In the genomic region with DNA sequence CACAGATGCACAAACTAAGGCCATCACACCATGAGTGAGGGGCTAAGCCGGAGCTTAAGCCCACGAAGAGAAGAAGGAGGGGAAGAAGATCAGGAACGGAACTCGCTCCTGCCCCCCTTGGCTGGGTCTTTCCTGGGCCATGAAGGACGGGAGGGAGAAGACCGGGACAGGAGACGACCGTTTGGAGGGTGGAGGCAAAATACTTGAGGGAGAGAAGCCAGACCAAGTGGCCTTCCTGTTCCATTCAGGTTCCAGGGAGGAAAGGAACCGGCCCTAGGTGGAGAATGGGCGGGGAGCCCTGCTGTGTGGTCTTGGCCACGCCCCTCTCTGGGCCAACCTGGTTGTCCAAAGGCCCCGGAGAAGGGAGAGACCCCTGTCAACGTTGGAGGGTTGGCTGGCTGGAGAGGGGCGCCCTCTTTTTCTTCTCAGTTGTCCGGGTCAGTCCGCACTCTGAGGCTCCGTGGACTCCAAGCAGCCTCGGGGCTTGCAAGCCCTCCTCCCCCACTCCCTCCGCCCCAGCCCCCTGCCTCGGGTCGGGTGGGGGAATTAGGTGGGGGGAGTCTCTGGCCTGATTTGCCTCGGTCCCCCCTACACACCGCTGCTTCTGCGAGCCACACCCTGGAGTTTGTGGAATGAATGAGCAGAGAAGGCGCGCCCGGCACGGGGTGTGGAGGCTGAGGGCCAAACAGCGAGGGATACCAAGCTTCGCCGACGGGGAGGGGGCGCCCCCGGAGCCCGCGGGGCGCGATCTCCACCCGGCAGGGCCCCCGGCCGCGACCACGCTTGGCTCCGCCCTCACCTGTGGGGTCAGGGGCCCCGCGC, we compare ENCODE assay signal across 1 cellular context.
TF ChIP-seq lines count a peak whose summit lies in the region.

No MANE protein-coding gene starts in this region.

TF ChIP-seq in HEK293, 187 proteins besides CTCF, POLR2A, EP300 and RAD21 (continued from another document and continues in another):
- TF ChIP-seq, protein P1, sequence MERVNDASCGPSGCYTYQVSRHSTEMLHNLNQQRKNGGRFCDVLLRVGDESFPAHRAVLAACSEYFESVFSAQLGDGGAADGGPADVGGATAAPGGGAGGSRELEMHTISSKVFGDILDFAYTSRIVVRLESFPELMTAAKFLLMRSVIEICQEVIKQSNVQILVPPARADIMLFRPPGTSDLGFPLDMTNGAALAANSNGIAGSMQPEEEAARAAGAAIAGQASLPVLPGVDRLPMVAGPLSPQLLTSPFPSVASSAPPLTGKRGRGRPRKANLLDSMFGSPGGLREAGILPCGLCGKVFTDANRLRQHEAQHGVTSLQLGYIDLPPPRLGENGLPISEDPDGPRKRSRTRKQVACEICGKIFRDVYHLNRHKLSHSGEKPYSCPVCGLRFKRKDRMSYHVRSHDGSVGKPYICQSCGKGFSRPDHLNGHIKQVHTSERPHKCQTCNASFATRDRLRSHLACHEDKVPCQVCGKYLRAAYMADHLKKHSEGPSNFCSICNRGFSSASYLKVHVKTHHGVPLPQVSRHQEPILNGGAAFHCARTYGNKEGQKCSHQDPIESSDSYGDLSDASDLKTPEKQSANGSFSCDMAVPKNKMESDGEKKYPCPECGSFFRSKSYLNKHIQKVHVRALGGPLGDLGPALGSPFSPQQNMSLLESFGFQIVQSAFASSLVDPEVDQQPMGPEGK (tag by site-specific recombination; IDR thresholded peaks at IDR 0.05) = peak; percentile 88
- TF ChIP-seq ZNF366 (tag by site-specific recombination; conservative IDR thresholded peaks at IDR 0.05) = peak; percentile 48
- TF ChIP-seq ZNF654 (tag by site-specific recombination; IDR thresholded peaks at IDR 0.05; ENCODE audit: low read depth) = no peak
- TF ChIP-seq, protein P2, sequence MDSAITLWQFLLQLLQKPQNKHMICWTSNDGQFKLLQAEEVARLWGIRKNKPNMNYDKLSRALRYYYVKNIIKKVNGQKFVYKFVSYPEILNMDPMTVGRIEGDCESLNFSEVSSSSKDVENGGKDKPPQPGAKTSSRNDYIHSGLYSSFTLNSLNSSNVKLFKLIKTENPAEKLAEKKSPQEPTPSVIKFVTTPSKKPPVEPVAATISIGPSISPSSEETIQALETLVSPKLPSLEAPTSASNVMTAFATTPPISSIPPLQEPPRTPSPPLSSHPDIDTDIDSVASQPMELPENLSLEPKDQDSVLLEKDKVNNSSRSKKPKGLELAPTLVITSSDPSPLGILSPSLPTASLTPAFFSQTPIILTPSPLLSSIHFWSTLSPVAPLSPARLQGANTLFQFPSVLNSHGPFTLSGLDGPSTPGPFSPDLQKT (IDR thresholded peaks at IDR 0.05; ENCODE audit: borderline replicate concordance, low read depth, low read length) = no peak
- peak; percentile 68; the same call in 1 of the 2 replicates for TF ChIP-seq GLIS2 (tag by site-specific recombination; IDR thresholded peaks at IDR 0.05)
- no peak for TF ChIP-seq ZNF175 (tag by site-specific recombination; IDR thresholded peaks at IDR 0.05)
- no peak for TF ChIP-seq ZNF112 (tag by site-specific recombination; IDR thresholded peaks at IDR 0.05)
- no peak for TF ChIP-seq ZNF548 (tag by site-specific recombination; IDR thresholded peaks at IDR 0.05)
- peak; percentile 8; the same call in 1 of the 2 replicates for TF ChIP-seq KLF8 (tag by site-specific recombination; IDR thresholded peaks at IDR 0.05)
- TF ChIP-seq, protein P3, sequence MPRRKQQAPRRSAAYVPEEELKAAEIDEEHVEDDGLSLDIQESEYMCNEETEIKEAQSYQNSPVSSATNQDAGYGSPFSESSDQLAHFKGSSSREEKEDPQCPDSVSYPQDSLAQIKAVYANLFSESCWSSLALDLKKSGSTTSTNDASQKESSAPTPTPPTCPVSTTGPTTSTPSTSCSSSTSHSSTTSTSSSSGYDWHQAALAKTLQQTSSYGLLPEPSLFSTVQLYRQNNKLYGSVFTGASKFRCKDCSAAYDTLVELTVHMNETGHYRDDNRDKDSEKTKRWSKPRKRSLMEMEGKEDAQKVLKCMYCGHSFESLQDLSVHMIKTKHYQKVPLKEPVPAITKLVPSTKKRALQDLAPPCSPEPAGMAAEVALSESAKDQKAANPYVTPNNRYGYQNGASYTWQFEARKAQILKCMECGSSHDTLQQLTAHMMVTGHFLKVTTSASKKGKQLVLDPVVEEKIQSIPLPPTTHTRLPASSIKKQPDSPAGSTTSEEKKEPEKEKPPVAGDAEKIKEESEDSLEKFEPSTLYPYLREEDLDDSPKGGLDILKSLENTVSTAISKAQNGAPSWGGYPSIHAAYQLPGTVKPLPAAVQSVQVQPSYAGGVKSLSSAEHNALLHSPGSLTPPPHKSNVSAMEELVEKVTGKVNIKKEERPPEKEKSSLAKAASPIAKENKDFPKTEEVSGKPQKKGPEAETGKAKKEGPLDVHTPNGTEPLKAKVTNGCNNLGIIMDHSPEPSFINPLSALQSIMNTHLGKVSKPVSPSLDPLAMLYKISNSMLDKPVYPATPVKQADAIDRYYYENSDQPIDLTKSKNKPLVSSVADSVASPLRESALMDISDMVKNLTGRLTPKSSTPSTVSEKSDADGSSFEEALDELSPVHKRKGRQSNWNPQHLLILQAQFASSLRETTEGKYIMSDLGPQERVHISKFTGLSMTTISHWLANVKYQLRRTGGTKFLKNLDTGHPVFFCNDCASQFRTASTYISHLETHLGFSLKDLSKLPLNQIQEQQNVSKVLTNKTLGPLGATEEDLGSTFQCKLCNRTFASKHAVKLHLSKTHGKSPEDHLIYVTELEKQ (tag by site-specific recombination; IDR thresholded peaks at IDR 0.05; ENCODE audit: borderline replicate concordance) = no peak
- no peak for TF ChIP-seq ZNF473 (tag by site-specific recombination; IDR thresholded peaks at IDR 0.05)
- TF ChIP-seq ZBTB17 (tag by site-specific recombination; IDR thresholded peaks at IDR 0.05) = 0 out of 2 replicates have a peak, but pooled peaks have one; percentile 16
- TF ChIP-seq, protein P4, sequence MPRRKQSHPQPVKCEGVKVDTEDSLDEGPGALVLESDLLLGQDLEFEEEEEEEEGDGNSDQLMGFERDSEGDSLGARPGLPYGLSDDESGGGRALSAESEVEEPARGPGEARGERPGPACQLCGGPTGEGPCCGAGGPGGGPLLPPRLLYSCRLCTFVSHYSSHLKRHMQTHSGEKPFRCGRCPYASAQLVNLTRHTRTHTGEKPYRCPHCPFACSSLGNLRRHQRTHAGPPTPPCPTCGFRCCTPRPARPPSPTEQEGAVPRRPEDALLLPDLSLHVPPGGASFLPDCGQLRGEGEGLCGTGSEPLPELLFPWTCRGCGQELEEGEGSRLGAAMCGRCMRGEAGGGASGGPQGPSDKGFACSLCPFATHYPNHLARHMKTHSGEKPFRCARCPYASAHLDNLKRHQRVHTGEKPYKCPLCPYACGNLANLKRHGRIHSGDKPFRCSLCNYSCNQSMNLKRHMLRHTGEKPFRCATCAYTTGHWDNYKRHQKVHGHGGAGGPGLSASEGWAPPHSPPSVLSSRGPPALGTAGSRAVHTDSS (tag by site-specific recombination; IDR thresholded peaks at IDR 0.05) = no peak
- TF ChIP-seq ZNF335 (tag by site-specific recombination; conservative IDR thresholded peaks at IDR 0.05) = peak; percentile 76
- TF ChIP-seq ZNF664 (tag by site-specific recombination; IDR thresholded peaks at IDR 0.05) = no peak
- TF ChIP-seq, protein P5, sequence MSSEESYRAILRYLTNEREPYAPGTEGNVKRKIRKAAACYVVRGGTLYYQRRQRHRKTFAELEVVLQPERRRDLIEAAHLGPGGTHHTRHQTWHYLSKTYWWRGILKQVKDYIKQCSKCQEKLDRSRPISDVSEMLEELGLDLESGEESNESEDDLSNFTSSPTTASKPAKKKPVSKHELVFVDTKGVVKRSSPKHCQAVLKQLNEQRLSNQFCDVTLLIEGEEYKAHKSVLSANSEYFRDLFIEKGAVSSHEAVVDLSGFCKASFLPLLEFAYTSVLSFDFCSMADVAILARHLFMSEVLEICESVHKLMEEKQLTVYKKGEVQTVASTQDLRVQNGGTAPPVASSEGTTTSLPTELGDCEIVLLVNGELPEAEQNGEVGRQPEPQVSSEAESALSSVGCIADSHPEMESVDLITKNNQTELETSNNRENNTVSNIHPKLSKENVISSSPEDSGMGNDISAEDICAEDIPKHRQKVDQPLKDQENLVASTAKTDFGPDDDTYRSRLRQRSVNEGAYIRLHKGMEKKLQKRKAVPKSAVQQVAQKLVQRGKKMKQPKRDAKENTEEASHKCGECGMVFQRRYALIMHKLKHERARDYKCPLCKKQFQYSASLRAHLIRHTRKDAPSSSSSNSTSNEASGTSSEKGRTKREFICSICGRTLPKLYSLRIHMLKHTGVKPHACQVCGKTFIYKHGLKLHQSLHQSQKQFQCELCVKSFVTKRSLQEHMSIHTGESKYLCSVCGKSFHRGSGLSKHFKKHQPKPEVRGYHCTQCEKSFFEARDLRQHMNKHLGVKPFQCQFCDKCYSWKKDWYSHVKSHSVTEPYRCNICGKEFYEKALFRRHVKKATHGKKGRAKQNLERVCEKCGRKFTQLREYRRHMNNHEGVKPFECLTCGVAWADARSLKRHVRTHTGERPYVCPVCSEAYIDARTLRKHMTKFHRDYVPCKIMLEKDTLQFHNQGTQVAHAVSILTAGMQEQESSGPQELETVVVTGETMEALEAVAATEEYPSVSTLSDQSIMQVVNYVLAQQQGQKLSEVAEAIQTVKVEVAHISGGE (tag by site-specific recombination; conservative IDR thresholded peaks at IDR 0.05; ENCODE audit: low read depth) = peak; percentile 41; the same call in 1 of the 2 replicates
- TF ChIP-seq ZNF48 (tag by site-specific recombination; IDR thresholded peaks at IDR 0.05) = no peak
- TF ChIP-seq WT1 (tag by site-specific recombination; IDR thresholded peaks at IDR 0.05) = no peak
- TF ChIP-seq MZF1 (tag by site-specific recombination; IDR thresholded peaks at IDR 0.05; ENCODE audit: borderline replicate concordance) = no peak
- TF ChIP-seq, protein P6, sequence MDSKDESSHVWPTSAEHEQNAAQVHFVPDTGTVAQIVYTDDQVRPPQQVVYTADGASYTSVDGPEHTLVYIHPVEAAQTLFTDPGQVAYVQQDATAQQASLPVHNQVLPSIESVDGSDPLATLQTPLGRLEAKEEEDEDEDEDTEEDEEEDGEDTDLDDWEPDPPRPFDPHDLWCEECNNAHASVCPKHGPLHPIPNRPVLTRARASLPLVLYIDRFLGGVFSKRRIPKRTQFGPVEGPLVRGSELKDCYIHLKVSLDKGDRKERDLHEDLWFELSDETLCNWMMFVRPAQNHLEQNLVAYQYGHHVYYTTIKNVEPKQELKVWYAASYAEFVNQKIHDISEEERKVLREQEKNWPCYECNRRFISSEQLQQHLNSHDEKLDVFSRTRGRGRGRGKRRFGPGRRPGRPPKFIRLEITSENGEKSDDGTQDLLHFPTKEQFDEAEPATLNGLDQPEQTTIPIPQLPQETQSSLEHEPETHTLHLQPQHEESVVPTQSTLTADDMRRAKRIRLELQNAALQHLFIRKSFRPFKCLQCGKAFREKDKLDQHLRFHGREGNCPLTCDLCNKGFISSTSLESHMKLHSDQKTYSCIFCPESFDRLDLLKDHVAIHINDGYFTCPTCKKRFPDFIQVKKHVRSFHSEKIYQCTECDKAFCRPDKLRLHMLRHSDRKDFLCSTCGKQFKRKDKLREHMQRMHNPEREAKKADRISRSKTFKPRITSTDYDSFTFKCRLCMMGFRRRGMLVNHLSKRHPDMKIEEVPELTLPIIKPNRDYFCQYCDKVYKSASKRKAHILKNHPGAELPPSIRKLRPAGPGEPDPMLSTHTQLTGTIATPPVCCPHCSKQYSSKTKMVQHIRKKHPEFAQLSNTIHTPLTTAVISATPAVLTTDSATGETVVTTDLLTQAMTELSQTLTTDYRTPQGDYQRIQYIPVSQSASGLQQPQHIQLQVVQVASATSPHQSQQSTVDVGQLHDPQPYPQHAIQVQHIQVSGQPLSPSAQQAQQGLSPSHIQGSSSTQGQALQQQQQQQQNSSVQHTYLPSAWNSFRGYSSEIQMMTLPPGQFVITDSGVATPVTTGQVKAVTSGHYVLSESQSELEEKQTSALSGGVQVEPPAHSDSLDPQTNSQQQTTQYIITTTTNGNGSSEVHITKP (tag by site-specific recombination; IDR thresholded peaks at IDR 0.05) = peak; percentile 64; the same call in 1 of the 2 replicates
- no peak for TF ChIP-seq ZNF211 (tag by site-specific recombination; IDR thresholded peaks at IDR 0.05; ENCODE audit: low read depth)
- TF ChIP-seq ZNF623 (tag by site-specific recombination; IDR thresholded peaks at IDR 0.05) = no peak; the same call in 1 of the 2 replicates
- TF ChIP-seq ZNF223 (tag by site-specific recombination; IDR thresholded peaks at IDR 0.05) = no peak
- TF ChIP-seq ZNF558 (tag by site-specific recombination; IDR thresholded peaks at IDR 0.05) = no peak
- no peak for TF ChIP-seq ZNF561 (tag by site-specific recombination; IDR thresholded peaks at IDR 0.05; ENCODE audit: borderline replicate concordance)
- 0 out of 2 replicates have a peak, but pooled peaks have one; percentile 29 for TF ChIP-seq ZNF24 (tag by site-specific recombination; IDR thresholded peaks at IDR 0.05)
- TF ChIP-seq, protein P7, sequence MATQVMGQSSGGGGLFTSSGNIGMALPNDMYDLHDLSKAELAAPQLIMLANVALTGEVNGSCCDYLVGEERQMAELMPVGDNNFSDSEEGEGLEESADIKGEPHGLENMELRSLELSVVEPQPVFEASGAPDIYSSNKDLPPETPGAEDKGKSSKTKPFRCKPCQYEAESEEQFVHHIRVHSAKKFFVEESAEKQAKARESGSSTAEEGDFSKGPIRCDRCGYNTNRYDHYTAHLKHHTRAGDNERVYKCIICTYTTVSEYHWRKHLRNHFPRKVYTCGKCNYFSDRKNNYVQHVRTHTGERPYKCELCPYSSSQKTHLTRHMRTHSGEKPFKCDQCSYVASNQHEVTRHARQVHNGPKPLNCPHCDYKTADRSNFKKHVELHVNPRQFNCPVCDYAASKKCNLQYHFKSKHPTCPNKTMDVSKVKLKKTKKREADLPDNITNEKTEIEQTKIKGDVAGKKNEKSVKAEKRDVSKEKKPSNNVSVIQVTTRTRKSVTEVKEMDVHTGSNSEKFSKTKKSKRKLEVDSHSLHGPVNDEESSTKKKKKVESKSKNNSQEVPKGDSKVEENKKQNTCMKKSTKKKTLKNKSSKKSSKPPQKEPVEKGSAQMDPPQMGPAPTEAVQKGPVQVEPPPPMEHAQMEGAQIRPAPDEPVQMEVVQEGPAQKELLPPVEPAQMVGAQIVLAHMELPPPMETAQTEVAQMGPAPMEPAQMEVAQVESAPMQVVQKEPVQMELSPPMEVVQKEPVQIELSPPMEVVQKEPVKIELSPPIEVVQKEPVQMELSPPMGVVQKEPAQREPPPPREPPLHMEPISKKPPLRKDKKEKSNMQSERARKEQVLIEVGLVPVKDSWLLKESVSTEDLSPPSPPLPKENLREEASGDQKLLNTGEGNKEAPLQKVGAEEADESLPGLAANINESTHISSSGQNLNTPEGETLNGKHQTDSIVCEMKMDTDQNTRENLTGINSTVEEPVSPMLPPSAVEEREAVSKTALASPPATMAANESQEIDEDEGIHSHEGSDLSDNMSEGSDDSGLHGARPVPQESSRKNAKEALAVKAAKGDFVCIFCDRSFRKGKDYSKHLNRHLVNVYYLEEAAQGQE (tag by site-specific recombination; IDR thresholded peaks at IDR 0.05) = no peak
- peak; percentile 48; the same call in 1 of the 2 replicates for TF ChIP-seq IKZF3 (tag by site-specific recombination; IDR thresholded peaks at IDR 0.05)
- peak; percentile 25; the same call in 1 of the 2 replicates for TF ChIP-seq GLIS1 (tag by site-specific recombination; IDR thresholded peaks at IDR 0.05)
